In genomic region chr1:39190096-39190495, GRCh38 we compare ENCODE assay signal across 1 cellular context.
A peak's percentile ranks its signal among the peaks of the same experiment; 100 is the strongest.
TF ChIP-seq lines count a peak whose summit lies in the region.

No MANE protein-coding gene starts in this region.

TF ChIP-seq in K562, 482 proteins besides CTCF, POLR2A, EP300 and RAD21 (continued from another document):
- TF ChIP-seq USF2 (CRISPR knock-in tag; IDR thresholded peaks at IDR 0.05) (no peak), POLR2AphosphoS2 (IDR thresholded peaks at IDR 0.05; ENCODE audit: low read length) (no peak), EZH2 (IDR thresholded peaks at IDR 0.05; ENCODE audit: borderline replicate concordance, low read depth, low read length) (no peak), LARP7 (IDR thresholded peaks at IDR 0.05) (0 out of 2 replicates have a peak, but pooled peaks have one; percentile 44), HMBOX1 (IDR thresholded peaks at IDR 0.05) (no peak), CHD1 (IDR thresholded peaks at IDR 0.05; ENCODE audit: low read length) (no peak), NFRKB (IDR thresholded peaks at IDR 0.05; ENCODE audit: low read depth) (0 out of 2 replicates have a peak, but pooled peaks have one; percentile 21), ZNF324 (CRISPR knock-in tag; IDR thresholded peaks at IDR 0.05) (no peak), MYNN (IDR thresholded peaks at IDR 0.05) (no peak), MYNN (CRISPR knock-in tag; IDR thresholded peaks at IDR 0.05) (no peak), ZNF232 (CRISPR knock-in tag; IDR thresholded peaks at IDR 0.05) (no peak), GABPA (tag; conservative IDR thresholded peaks at IDR 0.05; ENCODE audit: low read depth) (no peak), BACH1 (tag; IDR thresholded peaks at IDR 0.05) (0 out of 2 replicates have a peak, but pooled peaks have one; percentile 6), HNRNPLL (IDR thresholded peaks at IDR 0.05; ENCODE audit: low read depth, low read length, poor library complexity, severe bottlenecking) (no peak), ZBTB26 (CRISPR knock-in tag; IDR thresholded peaks at IDR 0.05) (no peak), RFX7 (CRISPR knock-in tag; IDR thresholded peaks at IDR 0.05) (no peak), ELK1 (CRISPR knock-in tag; IDR thresholded peaks at IDR 0.05) (no peak), FOXJ2 (tag; IDR thresholded peaks at IDR 0.05) (0 out of 2 replicates have a peak, but pooled peaks have one; percentile 30), THRAP3 (IDR thresholded peaks at IDR 0.05; ENCODE audit: borderline replicate concordance) (0 out of 2 replicates have a peak, but pooled peaks have one; percentile 34), U2AF1 (optimal IDR thresholded peaks at IDR 0.05; ENCODE audit: low read depth, low read length) (no peak), RFX1 (IDR thresholded peaks at IDR 0.05) (no peak)
